8 cellular contexts compared by ENCODE assay signal in the genomic region with DNA sequence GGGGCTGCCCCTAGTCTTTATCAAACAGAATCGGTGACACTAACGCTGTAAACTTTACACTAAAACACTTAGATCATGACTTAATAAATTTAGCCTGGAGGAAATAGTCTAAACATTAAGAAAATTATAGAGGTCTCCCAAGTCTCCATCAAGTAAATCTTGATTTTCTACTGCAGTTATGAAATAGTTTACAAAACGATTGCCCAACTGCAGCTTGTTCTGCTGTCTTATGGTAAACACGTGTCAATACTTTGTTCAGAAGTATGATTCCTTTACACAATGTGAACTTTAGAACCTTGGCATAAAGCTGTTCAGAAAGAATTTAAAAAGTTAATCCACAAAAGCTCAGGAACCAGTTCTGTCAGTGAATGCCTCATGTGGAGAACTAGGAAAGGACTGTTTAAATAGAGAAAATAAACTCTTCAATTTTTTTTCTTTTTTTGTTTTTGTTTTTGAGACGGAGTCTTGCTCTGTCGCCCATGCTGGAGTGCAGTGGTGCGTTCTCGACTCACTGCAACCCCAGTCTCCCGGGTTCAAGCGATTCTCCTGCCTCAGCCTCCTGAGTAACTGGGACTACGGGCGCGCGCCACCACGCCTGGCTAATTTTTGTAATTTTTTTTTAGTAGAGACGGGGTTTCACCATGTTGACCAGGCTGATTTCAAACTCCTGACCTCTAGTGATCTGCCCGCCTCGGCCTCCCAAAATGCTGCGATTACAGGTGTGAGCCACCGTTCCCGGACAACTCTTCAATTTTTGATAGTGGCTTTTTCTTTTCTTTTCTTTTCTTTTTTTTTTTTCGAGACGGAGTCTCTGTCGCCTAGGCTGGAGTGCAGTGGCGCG. TPM values are rescaled to one million over a fixed set of nuclear protein-coding genes. Genes with fewer than 3 reads are reported as not detected.
A peak's percentile ranks its signal among the peaks of the same experiment; 100 is the strongest.
DNase-seq lines count a peak whose midpoint lies in the region; ATAC-seq, FAIRE-seq and TF ChIP-seq lines count a peak whose summit lies in the region.

No MANE protein-coding gene starts in this region.

- peak overlapping the region; percentile 93 to 95 for H3K27ac ChIP-seq in small intestine (ENCODE audit: low read depth in 1 of 2, low read length in 1 of 2)

- no peaks in the 10 kb centered on the region for H3K9me3 Mint-ChIP-seq in activated CD8-positive, alpha-beta memory T cell treated with anti-CD3 and anti-CD28 coated beads, Interleukin-2, amount 10 ng/mL, durations not matched to agents 7 days and 5 days (ENCODE audit: low read depth)
- H3K9me3 Mint-ChIP-seq in WTC11 = no peaks in the 10 kb centered on the region
- H3K9me3 Mint-ChIP-seq in glutamatergic neuron (ENCODE audit: unreplicated experiment) = peaks cover 6% of the 10 kb centered on the region

- H3K4me3 ChIP-seq in small intestine (ENCODE audit: low read depth in 1 of 2, low read length in 2 of 2) = peak overlapping the region in 1 of 2 donors; percentile 72

- H3K27ac Mint-ChIP-seq in activated CD8-positive, alpha-beta memory T cell treated with anti-CD3 and anti-CD28 coated beads, Interleukin-2, amount 10 ng/mL, durations not matched to agents 7 days and 5 days = peak overlapping the region; percentile 94
- peak overlapping the region; percentile 84 for H3K27ac Mint-ChIP-seq in WTC11
- peak overlapping the region; percentile 87 for H3K27ac Mint-ChIP-seq in glutamatergic neuron (ENCODE audit: unreplicated experiment)

- no peaks in the 10 kb centered on the region for H3K36me3 ChIP-seq in small intestine (ENCODE audit: control insufficient read depth in 2 of 2, insufficient read depth in 2 of 2, low read length in 2 of 2)

- H3K27me3 Mint-ChIP-seq in activated CD8-positive, alpha-beta memory T cell treated with anti-CD3 and anti-CD28 coated beads, Interleukin-2, amount 10 ng/mL, durations not matched to agents 7 days and 5 days = no peaks in the 10 kb centered on the region
- H3K27me3 Mint-ChIP-seq in WTC11 (ENCODE audit: low read depth) (no peaks in the 10 kb centered on the region), glutamatergic neuron (ENCODE audit: unreplicated experiment) (peaks cover 4% of the 10 kb centered on the region)

- peaks cover 5 to 13% of the 10 kb centered on the region in 2 donors for H3K4me1 ChIP-seq in small intestine (ENCODE audit: control insufficient read depth in 2 of 2, insufficient read depth in 1 of 2, low read depth in 1 of 2, low read length in 1 of 2)

- H3K36me3 Mint-ChIP-seq in activated CD8-positive, alpha-beta memory T cell treated with anti-CD3 and anti-CD28 coated beads, Interleukin-2, amount 10 ng/mL, durations not matched to agents 7 days and 5 days = peaks cover 7% of the 10 kb centered on the region
- H3K36me3 Mint-ChIP-seq in WTC11 (no peaks in the 10 kb centered on the region), glutamatergic neuron (ENCODE audit: unreplicated experiment) (no peaks in the 10 kb centered on the region)

- WGBS in small intestine, 3 donors = 55 to 64% (median 61%) methylated on average over 26 of the region's 26 CpGs

- peak overlapping the region; percentile 80 for H3K4me3 Mint-ChIP-seq in activated CD8-positive, alpha-beta memory T cell treated with anti-CD3 and anti-CD28 coated beads, Interleukin-2, amount 10 ng/mL, durations not matched to agents 7 days and 5 days
- H3K4me3 Mint-ChIP-seq in WTC11 (peak overlapping the region; percentile 95), glutamatergic neuron (ENCODE audit: unreplicated experiment) (peak overlapping the region; percentile 96)

- H3K27me3 ChIP-seq in small intestine (ENCODE audit: control insufficient read depth in 2 of 2, insufficient read depth in 2 of 2, low read length in 2 of 2) = no peaks in the 10 kb centered on the region

- POLR2A ChIA-PET in WTC11 (lab: Charles Lee) = interaction anchor here (0.7 kb wide), 2 partner anchors 31 to 718 kb away, joined by 3 to 4 read pairs; no protein-coding TSS in a partner anchor

- H3K9me3 ChIP-seq in small intestine (ENCODE audit: control insufficient read depth, low read depth) = no peaks in the 10 kb centered on the region

- CTCF ChIA-PET in activated CD8-positive, alpha-beta memory T cell treated with anti-CD3 and anti-CD28 coated beads, Interleukin-2, amount 10 ng/mL, durations not matched to agents 7 days and 5 days (lab: Charles Lee) = interaction anchor here (1.8 to 4.2 kb wide), 2 partner anchors 15 to 23 kb away, joined by 4 to 20 read pairs; no protein-coding TSS in a partner anchor
- CTCF ChIA-PET in WTC11 (lab: Charles Lee) = interaction anchor here (0.7 to 1.4 kb wide), 3 partner anchors 35 to 215 kb away, joined by 3 to 5 read pairs (median 4); partner anchors contain the start of gene AGMAT

- DNase-seq in activated CD8-positive, alpha-beta memory T cell treated with anti-CD3 and anti-CD28 coated beads, Interleukin-2, amount 10 ng/mL, durations not matched to agents 7 days and 5 days = no peak
- DNase-seq in activated CD8-positive, alpha-beta memory T cell treated with anti-CD3 and anti-CD28 coated beads, Interleukin-2, amount 50 U/mL, for 48 hours = no peak
- DNase-seq in WTC11 (ENCODE audit: low spot score) (no peak), glutamatergic neuron (no peak), small intestine (peak; percentile 86), HK-2 (ENCODE audit: unreplicated experiment) (no peak)

- no peak for ATAC-seq in activated CD8-positive, alpha-beta memory T cell treated with anti-CD3 and anti-CD28 coated beads, Interleukin-2, amount 10 ng/mL, durations not matched to agents 7 days and 5 days
- ATAC-seq in WTC11 (no peak), GM21367 (IDR thresholded peaks at IDR 0.05; ENCODE audit: unreplicated experiment) (no peak), GM18870 (IDR thresholded peaks at IDR 0.05; ENCODE audit: unreplicated experiment) (no peak)

- H3K4me1 Mint-ChIP-seq in activated CD8-positive, alpha-beta memory T cell treated with anti-CD3 and anti-CD28 coated beads, Interleukin-2, amount 10 ng/mL, durations not matched to agents 7 days and 5 days = peaks cover 45% of the 10 kb centered on the region
- H3K4me1 Mint-ChIP-seq in WTC11 (peaks cover 33% of the 10 kb centered on the region), glutamatergic neuron (ENCODE audit: low read depth, unreplicated experiment) (peaks cover 7% of the 10 kb centered on the region)

- no peak for TF ChIP-seq CTCF in WTC11 (IDR thresholded peaks at IDR 0.05)
- TF ChIP-seq CTCF in glutamatergic neuron (IDR thresholded peaks at IDR 0.05; ENCODE audit: partially characterized antibody, unreplicated experiment) = no peak

- no peak for FAIRE-seq in small intestine (lab: Jason Lieb, UNC)

TF ChIP-seq in WTC11, 78 proteins besides CTCF, POLR2A, EP300 and RAD21:
- TF ChIP-seq ERG (CRISPR knock-in tag; IDR thresholded peaks at IDR 0.05) (no peak), TEAD4 (CRISPR knock-in tag; IDR thresholded peaks at IDR 0.05) (no peak), CREM (CRISPR knock-in tag; IDR thresholded peaks at IDR 0.05) (no peak), HMGXB4 (CRISPR knock-in tag; IDR thresholded peaks at IDR 0.05) (no peak), KAT7 (CRISPR knock-in tag; IDR thresholded peaks at IDR 0.05; ENCODE audit: borderline replicate concordance) (no peak), ZNF671 (CRISPR knock-in tag; IDR thresholded peaks at IDR 0.05) (no peak), GABPB1 (CRISPR knock-in tag; IDR thresholded peaks at IDR 0.05) (0 out of 2 replicates have a peak, but pooled peaks have one; percentile 35), ATF3 (CRISPR knock-in tag; conservative IDR thresholded peaks at IDR 0.05) (no peak)

RNA-seq across cellular contexts. Expression of gene DDI2, which starts 1.6 kb away (rescaled TPM):
- total RNA-seq in activated CD8-positive, alpha-beta memory T cell treated with anti-CD3 and anti-CD28 coated beads, Interleukin-2, amount 10 ng/mL, durations not matched to agents 7 days and 5 days = 10 to 100 TPM; 24.0 to 31.4 TPM
- total RNA-seq in WTC11 (2021) (33.8 to 34.2 TPM (median 33.8 TPM) in 3 replicates), glutamatergic neuron (ENCODE audit: unreplicated experiment) (29.6 TPM)
- 10 to 100 TPM in 1 of 3 donors, 1 to 10 TPM in 2; 4.3 to 10.5 (median 8.9) TPM for polyA plus RNA-seq in small intestine

RNA-seq across cellular contexts. Expression of gene AGMAT, which starts 34.1 kb away (rescaled TPM):
- total RNA-seq in activated CD8-positive, alpha-beta memory T cell treated with anti-CD3 and anti-CD28 coated beads, Interleukin-2, amount 10 ng/mL, durations not matched to agents 7 days and 5 days = 10 to 100 TPM in 1 of 2 experiments, 1 to 10 TPM in 1; 8.0 to 12.4 TPM
- total RNA-seq in WTC11 (2021) (4.9 to 5.6 TPM (median 5.5 TPM) in 3 replicates), glutamatergic neuron (ENCODE audit: unreplicated experiment) (0.22 TPM)
- 10 to 100 TPM; 18.9 to 32.2 (median 22.1) TPM for polyA plus RNA-seq in small intestine
